8 cellular contexts compared by ENCODE assay signal in the genomic region with DNA sequence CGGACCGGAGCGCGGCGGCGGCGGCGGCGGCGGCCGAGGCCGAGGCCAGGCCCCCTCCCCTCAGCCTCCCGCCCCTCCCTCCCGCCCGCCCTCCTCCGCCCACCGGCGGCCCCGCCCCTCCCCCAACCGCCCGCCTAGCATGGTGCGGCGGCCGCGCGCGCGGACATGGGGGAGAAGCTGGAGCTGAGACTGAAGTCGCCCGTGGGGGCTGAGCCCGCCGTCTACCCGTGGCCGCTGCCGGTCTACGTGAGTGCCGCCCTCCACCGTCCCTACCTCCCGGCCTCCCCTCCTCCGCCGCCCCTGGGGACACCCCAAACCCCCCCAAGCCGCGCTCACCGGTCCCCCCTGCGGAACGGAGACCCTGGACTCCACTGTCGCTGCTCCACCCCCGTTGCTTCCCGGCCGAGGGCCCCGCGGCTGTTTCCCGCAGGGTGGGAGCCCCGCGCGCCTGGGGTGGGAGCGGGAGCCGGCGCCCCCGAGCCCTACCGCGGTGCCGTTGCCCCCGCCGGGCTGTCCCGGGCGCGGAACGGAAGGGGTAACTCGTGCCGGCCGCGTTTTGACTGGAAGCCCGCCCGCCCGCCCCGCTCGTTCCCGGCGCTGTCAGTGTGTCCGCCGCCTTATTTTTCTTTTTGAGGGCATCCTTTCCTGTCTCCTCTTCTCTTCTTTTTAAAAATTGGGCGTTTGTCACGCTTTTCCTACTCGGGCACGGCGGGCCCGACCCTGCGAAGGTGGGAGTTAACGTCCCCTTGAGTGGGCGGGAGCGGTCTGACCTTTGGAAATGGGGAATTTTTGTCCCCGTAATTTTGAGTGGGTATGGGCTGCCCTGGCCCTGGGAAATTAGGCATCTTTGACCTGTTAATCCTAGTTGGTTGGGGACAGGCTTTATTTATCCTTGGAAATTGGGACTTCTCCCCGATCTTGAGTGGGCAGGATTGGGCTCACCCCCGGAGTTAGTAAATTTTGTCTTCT. TPM values are rescaled to one million over a fixed set of nuclear protein-coding genes. Genes with fewer than 3 reads are reported as not detected.
DNase-seq lines count a peak whose midpoint lies in the region; ATAC-seq and TF ChIP-seq lines count a peak whose summit lies in the region.

No MANE protein-coding gene starts in this region.

- peak overlapping the region; percentile 100 for H3K4me2 ChIP-seq in BLaER1

- H3K27me3 ChIP-seq in BLaER1 (no peaks in the 10 kb centered on the region), H7 (ENCODE audit: control insufficient read depth, insufficient read depth, low read length) (no peaks in the 10 kb centered on the region), lower lobe of right lung (ENCODE audit: low read depth) (no peaks in the 10 kb centered on the region), thoracic aorta (replicated peaks; ENCODE audit: insufficient read depth) (no peaks in the 10 kb centered on the region)

- no peaks in the 10 kb centered on the region for H3K9me3 Mint-ChIP-seq in central memory CD8-positive, alpha-beta T cell

- H3K36me3 ChIP-seq in BLaER1 (peaks cover 10% of the 10 kb centered on the region; the same call in 1 of the 2 replicates), H7 (replicated peaks; ENCODE audit: control insufficient read depth, insufficient read depth, low read length) (no peaks in the 10 kb centered on the region), lower lobe of right lung (no peaks in the 10 kb centered on the region), thoracic aorta (no peaks in the 10 kb centered on the region)

- H3K4me1 Mint-ChIP-seq in central memory CD8-positive, alpha-beta T cell: peaks cover 27% of the 10 kb centered on the region

- H3K4me1 ChIP-seq in BLaER1: peaks cover 55% of the 10 kb centered on the region
- H3K4me1 ChIP-seq in lower lobe of right lung: peaks cover 57% of the 10 kb centered on the region
- peaks cover 34 to 43% of the 10 kb centered on the region in 2 donors for H3K4me1 ChIP-seq in thoracic aorta (ENCODE audit: control insufficient read depth in 1 of 2, low read depth in 2 of 2)

- peak; percentile 44 for ATAC-seq in central memory CD8-positive, alpha-beta T cell (replicated peaks; ENCODE audit: extremely low read depth, poor library complexity, severe bottlenecking)
- ATAC-seq in lower lobe of right lung (peak; percentile 0 to 10), thoracic aorta (ENCODE audit: insufficient number of reproducible peaks, low FRiP score, low read depth) (peak; percentile 2), HG02840 (IDR thresholded peaks at IDR 0.05; ENCODE audit: low FRiP score, unreplicated experiment) (no peak)

- TF ChIP-seq CTCF in lower lobe of right lung (IDR thresholded peaks at IDR 0.05): no peak
- no peak for TF ChIP-seq CTCF in thoracic aorta (IDR thresholded peaks at IDR 0.05)

- peak overlapping the region; percentile 78 for H3K27ac Mint-ChIP-seq in central memory CD8-positive, alpha-beta T cell (ENCODE audit: low read depth)

- peak overlapping the region; percentile 88 for H3K4me3 Mint-ChIP-seq in central memory CD8-positive, alpha-beta T cell

- no peaks in the 10 kb centered on the region for H3K9me3 ChIP-seq in BLaER1
- H3K9me3 ChIP-seq in lower lobe of right lung: no peaks in the 10 kb centered on the region
- H3K9me3 ChIP-seq in thoracic aorta: no peaks in the 10 kb centered on the region

- DNase-seq in H7 (no peak), RKO (ENCODE audit: low spot score) (peak; percentile 51), lower lobe of right lung (no peak), thoracic aorta (ENCODE audit: low spot score) (no peak), DMS79 (lab: John Stamatoyannopoulos, UW) (no peak)
- peak in 1 of 2 donors; percentile 26 for DNase-seq in central memory CD8-positive, alpha-beta T cell (ENCODE audit: low spot score in 2 of 2)

- H3K36me3 Mint-ChIP-seq in central memory CD8-positive, alpha-beta T cell (ENCODE audit: insufficient read depth): peaks cover 8% of the 10 kb centered on the region

- intact Hi-C loops in lower lobe of right lung (cut with DNase I): no loop called here

- no peaks in the 10 kb centered on the region for H3K27me3 Mint-ChIP-seq in central memory CD8-positive, alpha-beta T cell

- H3K9ac ChIP-seq in BLaER1: peak overlapping the region; percentile 97

- peak overlapping the region; percentile 98 for H3K27ac ChIP-seq in BLaER1
- H3K27ac ChIP-seq in lower lobe of right lung: peak overlapping the region; percentile 86
- peak overlapping the region; percentile 84 to 94 for H3K27ac ChIP-seq in thoracic aorta

- peak overlapping the region; percentile 84 for H3K4me3 ChIP-seq in BLaER1
- peak overlapping the region; percentile 88 for H3K4me3 ChIP-seq in H7 (ENCODE audit: insufficient read depth, low read depth, low read length)
- H3K4me3 ChIP-seq in lower lobe of right lung: peak overlapping the region; percentile 93
- peak overlapping the region; percentile 99 for H3K4me3 ChIP-seq in thoracic aorta

- H4K20me1 ChIP-seq in BLaER1: peaks cover 47% of the 10 kb centered on the region

RNA-seq across cellular contexts. Expression of a gene that starts 0.6 kb away (rescaled TPM):
- total RNA-seq in H7 (2014; rRNA removed; shearing (Covaris generic)): 13.3 and 18.0 TPM in 2 replicates
- total RNA-seq in lower lobe of right lung: 33.0 TPM
- total RNA-seq in thoracic aorta: 10 to 100 TPM; 12.3 to 33.4 TPM

RNA-seq across cellular contexts. Expression of a gene that starts 12.9 kb away (rescaled TPM):
- total RNA-seq in H7 (2014; rRNA removed; shearing (Covaris generic)): 175 and 177 TPM in 2 replicates
- total RNA-seq in lower lobe of right lung: 99.5 TPM
- 100 to 1,000 TPM in 1 of 2 donors, 10 to 100 TPM in 1; 81.4 to 116 TPM for total RNA-seq in thoracic aorta
